In genomic region chr5:170280090-170280493, GRCh38 we compare ENCODE assay signal across 1 cellular context.
A peak's percentile ranks its signal among the peaks of the same experiment; 100 is the strongest.
TF ChIP-seq lines count a peak whose summit lies in the region.

No MANE protein-coding gene starts in this region.

TF ChIP-seq in H1, 55 proteins besides CTCF, POLR2A, EP300 and RAD21:
- TF ChIP-seq HDAC2 (IDR thresholded peaks at IDR 0.05; ENCODE audit: borderline replicate concordance in 1 of 2, low read depth in 2 of 2, low read length in 2 of 2), result peak in 1 of 2 experiments; percentile 39; a peak in 1 of 4 replicates
- TF ChIP-seq RXRA (IDR thresholded peaks at IDR 0.05; ENCODE audit: insufficient read depth, low read depth, low read length), result no peak
- TF ChIP-seq TEAD4 (IDR thresholded peaks at IDR 0.05; ENCODE audit: low read depth, low read length), result peak; percentile 54; the same call in 1 of the 2 replicates
- no peak for TF ChIP-seq CHD2 (IDR thresholded peaks at IDR 0.05; ENCODE audit: low read length)
